In the genomic region with DNA sequence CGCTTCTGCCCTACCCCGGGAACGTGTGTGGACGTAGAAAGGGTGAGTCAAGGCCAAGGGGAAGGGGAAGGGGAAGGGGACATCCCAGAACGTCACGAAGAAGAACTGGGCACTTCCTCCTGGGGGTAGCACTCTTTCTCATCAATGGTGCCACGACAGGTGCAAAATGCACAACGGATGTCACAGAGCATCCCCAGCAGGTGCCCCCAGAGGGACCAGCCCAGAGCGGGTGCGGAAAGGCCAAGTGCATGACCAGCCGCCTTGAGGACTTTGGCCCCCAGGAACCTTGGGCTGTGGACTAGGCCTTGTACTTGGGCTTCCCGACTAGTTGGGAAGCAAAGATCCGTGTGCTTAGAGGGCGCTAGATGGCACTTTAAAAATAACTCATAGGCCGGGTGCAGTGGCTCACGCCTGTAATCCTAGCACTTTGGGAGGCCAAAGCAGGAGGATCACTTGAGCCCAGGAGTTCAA, we compare ENCODE assay signal across 1 cellular context.
A peak's percentile ranks its signal among the peaks of the same experiment; 100 is the strongest.
TF ChIP-seq lines count a peak whose summit lies in the region.

No MANE protein-coding gene starts in this region.

TF ChIP-seq in HepG2, 621 proteins besides CTCF, POLR2A, EP300 and RAD21 (continued from another document and continues in another):
- TF ChIP-seq, protein P1, sequence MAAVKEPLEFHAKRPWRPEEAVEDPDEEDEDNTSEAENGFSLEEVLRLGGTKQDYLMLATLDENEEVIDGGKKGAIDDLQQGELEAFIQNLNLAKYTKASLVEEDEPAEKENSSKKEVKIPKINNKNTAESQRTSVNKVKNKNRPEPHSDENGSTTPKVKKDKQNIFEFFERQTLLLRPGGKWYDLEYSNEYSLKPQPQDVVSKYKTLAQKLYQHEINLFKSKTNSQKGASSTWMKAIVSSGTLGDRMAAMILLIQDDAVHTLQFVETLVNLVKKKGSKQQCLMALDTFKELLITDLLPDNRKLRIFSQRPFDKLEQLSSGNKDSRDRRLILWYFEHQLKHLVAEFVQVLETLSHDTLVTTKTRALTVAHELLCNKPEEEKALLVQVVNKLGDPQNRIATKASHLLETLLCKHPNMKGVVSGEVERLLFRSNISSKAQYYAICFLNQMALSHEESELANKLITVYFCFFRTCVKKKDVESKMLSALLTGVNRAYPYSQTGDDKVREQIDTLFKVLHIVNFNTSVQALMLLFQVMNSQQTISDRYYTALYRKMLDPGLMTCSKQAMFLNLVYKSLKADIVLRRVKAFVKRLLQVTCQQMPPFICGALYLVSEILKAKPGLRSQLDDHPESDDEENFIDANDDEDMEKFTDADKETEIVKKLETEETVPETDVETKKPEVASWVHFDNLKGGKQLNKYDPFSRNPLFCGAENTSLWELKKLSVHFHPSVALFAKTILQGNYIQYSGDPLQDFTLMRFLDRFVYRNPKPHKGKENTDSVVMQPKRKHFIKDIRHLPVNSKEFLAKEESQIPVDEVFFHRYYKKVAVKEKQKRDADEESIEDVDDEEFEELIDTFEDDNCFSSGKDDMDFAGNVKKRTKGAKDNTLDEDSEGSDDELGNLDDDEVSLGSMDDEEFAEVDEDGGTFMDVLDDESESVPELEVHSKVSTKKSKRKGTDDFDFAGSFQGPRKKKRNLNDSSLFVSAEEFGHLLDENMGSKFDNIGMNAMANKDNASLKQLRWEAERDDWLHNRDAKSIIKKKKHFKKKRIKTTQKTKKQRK (IDR thresholded peaks at IDR 0.05; ENCODE audit: low read length): no peak
- TF ChIP-seq ZIK1 (CRISPR knock-in tag; IDR thresholded peaks at IDR 0.05; ENCODE audit: borderline replicate concordance, low read depth): no peak
- TF ChIP-seq, protein P2, sequence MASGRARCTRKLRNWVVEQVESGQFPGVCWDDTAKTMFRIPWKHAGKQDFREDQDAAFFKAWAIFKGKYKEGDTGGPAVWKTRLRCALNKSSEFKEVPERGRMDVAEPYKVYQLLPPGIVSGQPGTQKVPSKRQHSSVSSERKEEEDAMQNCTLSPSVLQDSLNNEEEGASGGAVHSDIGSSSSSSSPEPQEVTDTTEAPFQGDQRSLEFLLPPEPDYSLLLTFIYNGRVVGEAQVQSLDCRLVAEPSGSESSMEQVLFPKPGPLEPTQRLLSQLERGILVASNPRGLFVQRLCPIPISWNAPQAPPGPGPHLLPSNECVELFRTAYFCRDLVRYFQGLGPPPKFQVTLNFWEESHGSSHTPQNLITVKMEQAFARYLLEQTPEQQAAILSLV (CRISPR knock-in tag; IDR thresholded peaks at IDR 0.05; ENCODE audit: borderline replicate concordance): peak; percentile 81; the same call in 1 of the 2 replicates
- peak; percentile 62 for TF ChIP-seq STAG1 (CRISPR knock-in tag; IDR thresholded peaks at IDR 0.05)
- TF ChIP-seq POLR2G (IDR thresholded peaks at IDR 0.05; ENCODE audit: low read depth, low read length): no peak
- no peak for TF ChIP-seq ZNF557 (CRISPR knock-in tag; IDR thresholded peaks at IDR 0.05)
- no peak for TF ChIP-seq ZNF616 (CRISPR knock-in tag; IDR thresholded peaks at IDR 0.05; ENCODE audit: low read depth)
- no peak for TF ChIP-seq PRPF4 (IDR thresholded peaks at IDR 0.05; ENCODE audit: low read depth, low read length, poor library complexity, severe bottlenecking)
- TF ChIP-seq GABPB1 (CRISPR knock-in tag; IDR thresholded peaks at IDR 0.05): peak; percentile 33
- no peak for TF ChIP-seq NFYC (CRISPR knock-in tag; IDR thresholded peaks at IDR 0.05)
- TF ChIP-seq, protein P3, sequence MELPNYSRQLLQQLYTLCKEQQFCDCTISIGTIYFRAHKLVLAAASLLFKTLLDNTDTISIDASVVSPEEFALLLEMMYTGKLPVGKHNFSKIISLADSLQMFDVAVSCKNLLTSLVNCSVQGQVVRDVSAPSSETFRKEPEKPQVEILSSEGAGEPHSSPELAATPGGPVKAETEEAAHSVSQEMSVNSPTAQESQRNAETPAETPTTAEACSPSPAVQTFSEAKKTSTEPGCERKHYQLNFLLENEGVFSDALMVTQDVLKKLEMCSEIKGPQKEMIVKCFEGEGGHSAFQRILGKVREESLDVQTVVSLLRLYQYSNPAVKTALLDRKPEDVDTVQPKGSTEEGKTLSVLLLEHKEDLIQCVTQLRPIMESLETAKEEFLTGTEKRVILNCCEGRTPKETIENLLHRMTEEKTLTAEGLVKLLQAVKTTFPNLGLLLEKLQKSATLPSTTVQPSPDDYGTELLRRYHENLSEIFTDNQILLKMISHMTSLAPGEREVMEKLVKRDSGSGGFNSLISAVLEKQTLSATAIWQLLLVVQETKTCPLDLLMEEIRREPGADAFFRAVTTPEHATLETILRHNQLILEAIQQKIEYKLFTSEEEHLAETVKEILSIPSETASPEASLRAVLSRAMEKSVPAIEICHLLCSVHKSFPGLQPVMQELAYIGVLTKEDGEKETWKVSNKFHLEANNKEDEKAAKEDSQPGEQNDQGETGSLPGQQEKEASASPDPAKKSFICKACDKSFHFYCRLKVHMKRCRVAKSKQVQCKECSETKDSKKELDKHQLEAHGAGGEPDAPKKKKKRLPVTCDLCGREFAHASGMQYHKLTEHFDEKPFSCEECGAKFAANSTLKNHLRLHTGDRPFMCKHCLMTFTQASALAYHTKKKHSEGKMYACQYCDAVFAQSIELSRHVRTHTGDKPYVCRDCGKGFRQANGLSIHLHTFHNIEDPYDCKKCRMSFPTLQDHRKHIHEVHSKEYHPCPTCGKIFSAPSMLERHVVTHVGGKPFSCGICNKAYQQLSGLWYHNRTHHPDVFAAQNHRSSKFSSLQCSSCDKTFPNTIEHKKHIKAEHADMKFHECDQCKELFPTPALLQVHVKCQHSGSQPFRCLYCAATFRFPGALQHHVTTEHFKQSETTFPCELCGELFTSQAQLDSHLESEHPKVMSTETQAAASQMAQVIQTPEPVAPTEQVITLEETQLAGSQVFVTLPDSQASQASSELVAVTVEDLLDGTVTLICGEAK (IDR thresholded peaks at IDR 0.05): no peak
- TF ChIP-seq, protein P3 (CRISPR knock-in tag; IDR thresholded peaks at IDR 0.05): no peak
- TF ChIP-seq SAFB2 (CRISPR knock-in tag; IDR thresholded peaks at IDR 0.05; ENCODE audit: borderline replicate concordance, low read depth): no peak
- no peak for TF ChIP-seq MTF1 (CRISPR knock-in tag; IDR thresholded peaks at IDR 0.05)
- peak; percentile 42; the same call in 1 of the 2 replicates for TF ChIP-seq PHF20 (CRISPR knock-in tag; IDR thresholded peaks at IDR 0.05)
- no peak for TF ChIP-seq SMARCC2 (IDR thresholded peaks at IDR 0.05)
- TF ChIP-seq ZNF788 (CRISPR knock-in tag; IDR thresholded peaks at IDR 0.05; ENCODE audit: borderline replicate concordance): 0 out of 2 replicates have a peak, but pooled peaks have one; percentile 12
- TF ChIP-seq STAT5B (CRISPR knock-in tag; IDR thresholded peaks at IDR 0.05): 0 out of 2 replicates have a peak, but pooled peaks have one; percentile 43
- TF ChIP-seq, protein P4, sequence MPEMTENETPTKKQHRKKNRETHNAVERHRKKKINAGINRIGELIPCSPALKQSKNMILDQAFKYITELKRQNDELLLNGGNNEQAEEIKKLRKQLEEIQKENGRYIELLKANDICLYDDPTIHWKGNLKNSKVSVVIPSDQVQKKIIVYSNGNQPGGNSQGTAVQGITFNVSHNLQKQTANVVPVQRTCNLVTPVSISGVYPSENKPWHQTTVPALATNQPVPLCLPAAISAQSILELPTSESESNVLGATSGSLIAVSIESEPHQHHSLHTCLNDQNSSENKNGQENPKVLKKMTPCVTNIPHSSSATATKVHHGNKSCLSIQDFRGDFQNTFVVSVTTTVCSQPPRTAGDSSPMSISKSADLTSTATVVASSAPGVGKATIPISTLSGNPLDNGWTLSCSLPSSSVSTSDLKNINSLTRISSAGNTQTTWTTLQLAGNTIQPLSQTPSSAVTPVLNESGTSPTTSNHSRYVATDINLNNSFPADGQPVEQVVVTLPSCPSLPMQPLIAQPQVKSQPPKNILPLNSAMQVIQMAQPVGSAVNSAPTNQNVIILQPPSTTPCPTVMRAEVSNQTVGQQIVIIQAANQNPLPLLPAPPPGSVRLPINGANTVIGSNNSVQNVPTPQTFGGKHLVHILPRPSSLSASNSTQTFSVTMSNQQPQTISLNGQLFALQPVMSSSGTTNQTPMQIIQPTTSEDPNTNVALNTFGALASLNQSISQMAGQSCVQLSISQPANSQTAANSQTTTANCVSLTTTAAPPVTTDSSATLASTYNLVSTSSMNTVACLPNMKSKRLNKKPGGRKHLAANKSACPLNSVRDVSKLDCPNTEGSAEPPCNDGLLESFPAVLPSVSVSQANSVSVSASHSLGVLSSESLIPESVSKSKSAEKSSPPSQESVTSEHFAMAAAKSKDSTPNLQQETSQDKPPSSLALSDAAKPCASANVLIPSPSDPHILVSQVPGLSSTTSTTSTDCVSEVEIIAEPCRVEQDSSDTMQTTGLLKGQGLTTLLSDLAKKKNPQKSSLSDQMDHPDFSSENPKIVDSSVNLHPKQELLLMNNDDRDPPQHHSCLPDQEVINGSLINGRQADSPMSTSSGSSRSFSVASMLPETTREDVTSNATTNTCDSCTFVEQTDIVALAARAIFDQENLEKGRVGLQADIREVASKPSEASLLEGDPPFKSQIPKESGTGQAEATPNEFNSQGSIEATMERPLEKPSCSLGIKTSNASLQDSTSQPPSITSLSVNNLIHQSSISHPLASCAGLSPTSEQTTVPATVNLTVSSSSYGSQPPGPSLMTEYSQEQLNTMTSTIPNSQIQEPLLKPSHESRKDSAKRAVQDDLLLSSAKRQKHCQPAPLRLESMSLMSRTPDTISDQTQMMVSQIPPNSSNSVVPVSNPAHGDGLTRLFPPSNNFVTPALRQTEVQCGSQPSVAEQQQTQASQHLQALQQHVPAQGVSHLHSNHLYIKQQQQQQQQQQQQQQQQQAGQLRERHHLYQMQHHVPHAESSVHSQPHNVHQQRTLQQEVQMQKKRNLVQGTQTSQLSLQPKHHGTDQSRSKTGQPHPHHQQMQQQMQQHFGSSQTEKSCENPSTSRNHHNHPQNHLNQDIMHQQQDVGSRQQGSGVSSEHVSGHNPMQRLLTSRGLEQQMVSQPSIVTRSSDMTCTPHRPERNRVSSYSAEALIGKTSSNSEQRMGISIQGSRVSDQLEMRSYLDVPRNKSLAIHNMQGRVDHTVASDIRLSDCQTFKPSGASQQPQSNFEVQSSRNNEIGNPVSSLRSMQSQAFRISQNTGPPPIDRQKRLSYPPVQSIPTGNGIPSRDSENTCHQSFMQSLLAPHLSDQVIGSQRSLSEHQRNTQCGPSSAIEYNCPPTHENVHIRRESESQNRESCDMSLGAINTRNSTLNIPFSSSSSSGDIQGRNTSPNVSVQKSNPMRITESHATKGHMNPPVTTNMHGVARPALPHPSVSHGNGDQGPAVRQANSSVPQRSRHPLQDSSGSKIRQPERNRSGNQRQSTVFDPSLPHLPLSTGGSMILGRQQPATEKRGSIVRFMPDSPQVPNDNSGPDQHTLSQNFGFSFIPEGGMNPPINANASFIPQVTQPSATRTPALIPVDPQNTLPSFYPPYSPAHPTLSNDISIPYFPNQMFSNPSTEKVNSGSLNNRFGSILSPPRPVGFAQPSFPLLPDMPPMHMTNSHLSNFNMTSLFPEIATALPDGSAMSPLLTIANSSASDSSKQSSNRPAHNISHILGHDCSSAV (CRISPR knock-in tag; IDR thresholded peaks at IDR 0.05; ENCODE audit: borderline replicate concordance): no peak
- peak; percentile 98 for TF ChIP-seq HNF4A (CRISPR knock-in tag; IDR thresholded peaks at IDR 0.05)
- TF ChIP-seq SP2 (CRISPR knock-in tag; IDR thresholded peaks at IDR 0.05): no peak
- no peak for TF ChIP-seq ZNF878 (CRISPR knock-in tag; IDR thresholded peaks at IDR 0.05)
- no peak for TF ChIP-seq TRIM24 (CRISPR knock-in tag; IDR thresholded peaks at IDR 0.05)
- TF ChIP-seq, protein P5, sequence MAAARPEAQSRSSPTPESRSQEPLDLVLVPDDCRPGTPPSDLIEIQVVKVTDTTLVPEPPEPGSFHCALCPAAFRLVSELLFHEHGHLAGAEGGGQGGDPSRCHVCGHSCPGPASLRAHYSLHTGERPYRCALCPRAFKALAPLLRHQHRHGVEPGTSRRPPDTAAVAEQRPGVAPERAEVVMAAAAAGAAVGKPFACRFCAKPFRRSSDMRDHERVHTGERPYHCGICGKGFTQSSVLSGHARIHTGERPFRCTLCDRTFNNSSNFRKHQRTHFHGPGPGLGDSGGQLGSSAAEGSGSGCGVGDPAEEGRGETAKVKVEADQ (CRISPR knock-in tag; IDR thresholded peaks at IDR 0.05; ENCODE audit: borderline replicate concordance): no peak
- TF ChIP-seq ZNF674 (CRISPR knock-in tag; IDR thresholded peaks at IDR 0.05; ENCODE audit: low read depth): no peak
- TF ChIP-seq ZFP36L2 (CRISPR knock-in tag; IDR thresholded peaks at IDR 0.05): no peak
- TF ChIP-seq ZNF776 (CRISPR knock-in tag; IDR thresholded peaks at IDR 0.05): 0 out of 2 replicates have a peak, but pooled peaks have one; percentile 17
- TF ChIP-seq GATAD1 (CRISPR knock-in tag; IDR thresholded peaks at IDR 0.05): no peak
- TF ChIP-seq SSRP1 (CRISPR knock-in tag; IDR thresholded peaks at IDR 0.05): 0 out of 2 replicates have a peak, but pooled peaks have one; percentile 37
- TF ChIP-seq ARNT2 (CRISPR knock-in tag; IDR thresholded peaks at IDR 0.05; ENCODE audit: low read depth): no peak
- TF ChIP-seq ZNF83 (CRISPR knock-in tag; IDR thresholded peaks at IDR 0.05; ENCODE audit: borderline replicate concordance): no peak
- no peak for TF ChIP-seq ZNF570 (CRISPR knock-in tag; IDR thresholded peaks at IDR 0.05; ENCODE audit: borderline replicate concordance)
- TF ChIP-seq NFYB (CRISPR knock-in tag; IDR thresholded peaks at IDR 0.05): no peak
- TF ChIP-seq ADNP (CRISPR knock-in tag; IDR thresholded peaks at IDR 0.05): 0 out of 2 replicates have a peak, but pooled peaks have one; percentile 46
- no peak for TF ChIP-seq ZNF75D (CRISPR knock-in tag; IDR thresholded peaks at IDR 0.05; ENCODE audit: borderline replicate concordance)
- peak; percentile 48; the same call in 1 of the 2 replicates for TF ChIP-seq ZNF619 (CRISPR knock-in tag; IDR thresholded peaks at IDR 0.05)
- TF ChIP-seq MYNN (CRISPR knock-in tag; IDR thresholded peaks at IDR 0.05; ENCODE audit: low read depth): no peak
